ENCODE assay signal across 20 cellular contexts in the genomic region with DNA sequence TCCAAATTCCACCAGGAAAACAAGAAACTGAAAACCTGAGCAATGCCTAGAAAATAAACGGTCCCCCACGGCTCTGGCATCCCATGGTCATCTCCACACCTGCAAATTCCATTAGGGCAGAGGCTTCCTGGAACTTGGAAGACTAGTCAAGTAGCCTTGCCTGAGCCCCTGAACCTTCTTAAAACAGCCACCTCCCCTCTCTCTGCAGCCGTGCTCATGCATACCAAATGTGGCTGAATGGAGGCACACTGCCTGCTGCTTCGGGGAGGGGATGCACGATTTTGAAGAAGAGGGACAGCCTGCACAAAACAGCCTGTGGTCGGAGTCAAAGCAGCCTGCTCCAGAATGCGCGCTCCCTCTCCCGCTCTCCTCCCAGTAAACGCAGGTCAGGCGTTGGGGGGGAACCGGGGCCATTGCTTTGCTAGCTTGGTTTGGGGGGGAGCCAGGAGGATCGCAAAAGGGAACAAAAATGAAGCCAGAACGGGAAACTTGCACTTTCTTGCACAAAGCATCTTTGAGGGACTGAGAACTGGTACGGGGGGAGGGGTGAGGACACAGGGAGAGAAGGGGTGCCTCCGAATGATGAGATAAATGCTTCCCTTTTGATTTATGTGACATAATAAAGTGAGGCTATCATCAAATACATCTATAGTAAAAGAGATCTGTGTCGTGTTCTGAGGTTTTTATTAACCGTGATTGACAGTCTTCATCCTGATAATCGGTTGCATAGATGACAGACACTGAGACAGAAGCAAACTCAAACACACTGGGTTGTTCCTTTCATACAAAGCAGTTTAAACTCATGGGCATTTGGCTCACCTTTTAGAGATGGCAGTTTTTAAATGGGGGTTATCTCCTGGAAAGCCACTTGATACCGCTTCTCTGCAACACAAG. TPM values are rescaled to one million over a fixed set of nuclear protein-coding genes. Genes with fewer than 3 reads are reported as not detected.
A peak's percentile ranks its signal among the peaks of the same experiment; 100 is the strongest.
DNase-seq lines count a peak whose midpoint lies in the region; ATAC-seq and TF ChIP-seq lines count a peak whose summit lies in the region.
"Had no signal": no experiment of that assay in that cellular context is flagged by ENCODE, and none has a peak within 500 bp of the region (broad histone marks: within the 10 kb centered on the region; RNA-seq: fewer than 3 reads in every experiment).

Gene TRPM3, minus strand, starts transcription at position 347 of the 894 bp plus-strand sequence. Its CDS starts 267 bp downstream, at position 80.

- H4K20me1 ChIP-seq in smooth muscle cell (ENCODE audit: low read depth), result no peaks in the 10 kb centered on the region
- H4K20me1 ChIP-seq: BLaER1 had no signal

- H3K4me1 Mint-ChIP-seq in endodermal cell, result peaks cover 31% of the 10 kb centered on the region
- no peaks in the 10 kb centered on the region for H3K4me1 Mint-ChIP-seq in activated T-helper 1 cell treated with anti-CD3 and anti-CD28 coated beads, Interleukin-12 subunit alpha, Interleukin-12 subunit beta, Interleukin-2, Interleukin-4 antibody, amounts not matched to agents 30 ng/mL and 10 ng/mL and 1 ng/mL, durations not matched to agents 14 hours and 24 hours and 36 hours (ENCODE audit: low read depth)
- H3K4me1 Mint-ChIP-seq: central memory CD8-positive, alpha-beta T cell had no signal

- H3K79me2 ChIP-seq in smooth muscle cell (ENCODE audit: low read depth), result no peaks in the 10 kb centered on the region

- peaks cover 13% of the 10 kb centered on the region for H3K27me3 Mint-ChIP-seq in endodermal cell (ENCODE audit: insufficient read depth)
- peaks cover 2% of the 10 kb centered on the region for H3K27me3 Mint-ChIP-seq in activated T-helper 1 cell treated with anti-CD3 and anti-CD28 coated beads, Interleukin-12 subunit alpha, Interleukin-12 subunit beta, Interleukin-2, Interleukin-4 antibody, amounts not matched to agents 30 ng/mL and 10 ng/mL and 1 ng/mL, durations not matched to agents 14 hours and 24 hours and 36 hours (ENCODE audit: insufficient read depth)

- DNase-seq in endodermal cell (peak; percentile 83), medulla oblongata (ENCODE audit: extremely low spot score) (peak; percentile 26), smooth muscle cell (lab: John Stamatoyannopoulos, UW; ENCODE audit: unreplicated experiment) (no peak), NCI-H748 (lab: John Stamatoyannopoulos, UW; ENCODE audit: unreplicated experiment) (no peak), NCI-H2171 (lab: John Stamatoyannopoulos, UW) (no peak)
- DNase-seq in activated T-helper 1 cell treated with anti-CD3 and anti-CD28 coated beads, Interleukin-12 subunit alpha, Interleukin-12 subunit beta, Interleukin-2, Interleukin-4 antibody, amounts not matched to agents 30 ng/mL and 10 ng/mL and 1 ng/mL, durations not matched to agents 14 hours and 24 hours and 36 hours (ENCODE audit: low spot score), result no peak
- DNase-seq: activated CD4-positive, alpha-beta T cell treated with anti-CD3 and anti-CD28 coated beads for 1 hour; activated CD8-positive, alpha-beta memory T cell treated with anti-CD3 and anti-CD28 coated beads, Interleukin-2, amount 50 U/mL, for 48 hours; DND-41; HFFc6; NCI-H2081; stimulated activated CD4-positive, alpha-beta T cell treated with anti-CD3 and anti-CD28 coated beads, Interleukin-12 subunit alpha, Interleukin-12 subunit beta, amount 100 ng/mL, for 4 hours had no signal

- no peaks in the 10 kb centered on the region for H3K9me3 Mint-ChIP-seq in endodermal cell
- H3K9me3 Mint-ChIP-seq in activated T-helper 1 cell treated with anti-CD3 and anti-CD28 coated beads, Interleukin-12 subunit alpha, Interleukin-12 subunit beta, Interleukin-2, Interleukin-4 antibody, amounts not matched to agents 30 ng/mL and 10 ng/mL and 1 ng/mL, durations not matched to agents 14 hours and 24 hours and 36 hours, result no peaks in the 10 kb centered on the region
- H3K9me3 Mint-ChIP-seq: central memory CD8-positive, alpha-beta T cell; HFFc6 had no signal

- ATAC-seq in HG03159 (IDR thresholded peaks at IDR 0.05; ENCODE audit: unreplicated experiment), result no peak

- TF ChIP-seq CTCF in endodermal cell (conservative IDR thresholded peaks at IDR 0.05) (no peak), smooth muscle cell (IDR thresholded peaks at IDR 0.05; ENCODE audit: borderline replicate concordance, insufficient read depth, poor library complexity, severe bottlenecking) (no peak)

- WGBS in HUES64, result 3% methylated on average over 19 of the region's 20 CpGs
- 8 to 16% methylated on average over 8 to 20 of the region's 20 CpGs for WGBS in endodermal cell (ENCODE audit: insufficient coverage in 1 of 2, insufficient read length in 1 of 2), 2 experiments
- WGBS in smooth muscle cell (ENCODE audit: low lambda C conversion rate), result 5% methylated on average over 20 of the region's 20 CpGs

- no peaks in the 10 kb centered on the region for H3F3A ChIP-seq in smooth muscle cell (ENCODE audit: low read depth)

- peak within 1 kb of the TSS; percentile 62 for H3K4me3 ChIP-seq in HUES64 (ENCODE audit: low read length)
- peak within 1 kb of the TSS; percentile 75 for H3K4me3 ChIP-seq in endodermal cell (ENCODE audit: low read length)
- H3K4me3 ChIP-seq in smooth muscle cell, result peak within 1 kb of the TSS; percentile 33
- H3K4me3 ChIP-seq: BLaER1 had no signal

- intact Hi-C loops in activated T-helper 1 cell treated with anti-CD3 and anti-CD28 coated beads, Interleukin-12 subunit alpha, Interleukin-12 subunit beta, Interleukin-2, Interleukin-4 antibody, amounts not matched to agents 30 ng/mL and 10 ng/mL and 1 ng/mL, durations not matched to agents 14 hours and 24 hours and 36 hours (cut with micrococcal nuclease), result no loop called here

- no peak within 1 kb of the TSS for H2AFZ ChIP-seq in smooth muscle cell (ENCODE audit: low read depth)

- peaks cover 74% of the 10 kb centered on the region for H3K4me1 ChIP-seq in HUES64 (ENCODE audit: insufficient read depth, low read length)
- peaks cover 13% of the 10 kb centered on the region for H3K4me1 ChIP-seq in endodermal cell (ENCODE audit: control insufficient read depth, insufficient read depth, low read length)
- H3K4me1 ChIP-seq in smooth muscle cell (ENCODE audit: low read depth), result peaks cover 39% of the 10 kb centered on the region
- H3K4me1 ChIP-seq: BLaER1 had no signal

- peak within 1 kb of the TSS; percentile 92 for H3K27ac ChIP-seq in HUES64 (ENCODE audit: low read depth, low read length)
- H3K27ac ChIP-seq in endodermal cell (ENCODE audit: low read depth, low read length), result no peak within 1 kb of the TSS
- no peak within 1 kb of the TSS for H3K27ac ChIP-seq in smooth muscle cell (ENCODE audit: low read depth)
- H3K27ac ChIP-seq: BLaER1, epithelial cell of prostate had no signal

- peaks cover 2% of the 10 kb centered on the region; the same call in 1 of the 2 replicates for H3K9me3 ChIP-seq in HUES64 (ENCODE audit: insufficient read depth, low read depth, low read length)
- no peaks in the 10 kb centered on the region for H3K9me3 ChIP-seq in endodermal cell (ENCODE audit: control insufficient read depth, low read length)
- no peaks in the 10 kb centered on the region for H3K9me3 ChIP-seq in smooth muscle cell (replicated peaks; ENCODE audit: low read depth)
- H3K9me3 ChIP-seq: BLaER1 had no signal

- H3K4me2 ChIP-seq in smooth muscle cell, result peak within 1 kb of the TSS; percentile 79
- H3K4me2 ChIP-seq: BLaER1 had no signal

- H3K9ac ChIP-seq in HUES64 (ENCODE audit: low read depth, low read length) (peak within 1 kb of the TSS; percentile 77), endodermal cell (ENCODE audit: extremely low read depth, low read length, poor library complexity, severe bottlenecking) (no peak within 1 kb of the TSS), smooth muscle cell (ENCODE audit: low read depth) (no peak within 1 kb of the TSS)
- H3K9ac ChIP-seq: BLaER1 had no signal

- H3K36me3 Mint-ChIP-seq in endodermal cell (ENCODE audit: low read depth), result no peaks in the 10 kb centered on the region
- no peaks in the 10 kb centered on the region for H3K36me3 Mint-ChIP-seq in activated T-helper 1 cell treated with anti-CD3 and anti-CD28 coated beads, Interleukin-12 subunit alpha, Interleukin-12 subunit beta, Interleukin-2, Interleukin-4 antibody, amounts not matched to agents 30 ng/mL and 10 ng/mL and 1 ng/mL, durations not matched to agents 14 hours and 24 hours and 36 hours (ENCODE audit: low read depth)
- H3K36me3 Mint-ChIP-seq: activated naive CD8-positive, alpha-beta T cell had no signal

- no peaks in the 10 kb centered on the region for H3K27me3 ChIP-seq in HUES64 (ENCODE audit: insufficient read depth, low read length)
- peaks cover 19% of the 10 kb centered on the region for H3K27me3 ChIP-seq in endodermal cell (ENCODE audit: control insufficient read depth, insufficient read depth, low read length, poor library complexity, severe bottlenecking)
- H3K27me3 ChIP-seq in smooth muscle cell (ENCODE audit: low read depth), result peaks cover 37% of the 10 kb centered on the region
- H3K27me3 ChIP-seq: BLaER1 had no signal

- H3K36me3 ChIP-seq in HUES64 (ENCODE audit: insufficient read depth, low read length) (no peaks in the 10 kb centered on the region), endodermal cell (ENCODE audit: control insufficient read depth, insufficient read depth, low read length) (no peaks in the 10 kb centered on the region), smooth muscle cell (ENCODE audit: low read depth) (no peaks in the 10 kb centered on the region)
- H3K36me3 ChIP-seq: BLaER1 had no signal

- peak within 1 kb of the TSS; percentile 62 for H3K4me3 Mint-ChIP-seq in endodermal cell
- no peak within 1 kb of the TSS for H3K4me3 Mint-ChIP-seq in activated T-helper 1 cell treated with anti-CD3 and anti-CD28 coated beads, Interleukin-12 subunit alpha, Interleukin-12 subunit beta, Interleukin-2, Interleukin-4 antibody, amounts not matched to agents 30 ng/mL and 10 ng/mL and 1 ng/mL, durations not matched to agents 14 hours and 24 hours and 36 hours
- H3K4me3 Mint-ChIP-seq: activated naive CD8-positive, alpha-beta T cell; central memory CD8-positive, alpha-beta T cell; HFFc6 had no signal

- peak within 1 kb of the TSS; percentile 81 for H3K27ac Mint-ChIP-seq in endodermal cell
- H3K27ac Mint-ChIP-seq in activated T-helper 1 cell treated with anti-CD3 and anti-CD28 coated beads, Interleukin-12 subunit alpha, Interleukin-12 subunit beta, Interleukin-2, Interleukin-4 antibody, amounts not matched to agents 30 ng/mL and 10 ng/mL and 1 ng/mL, durations not matched to agents 14 hours and 24 hours and 36 hours, result no peak within 1 kb of the TSS
- H3K27ac Mint-ChIP-seq: activated naive CD8-positive, alpha-beta T cell; HFFc6 had no signal

RNA-seq across cellular contexts. Expression of gene TRPM3, which starts in this region (rescaled TPM):
- polyA plus RNA-seq in HUES64 (2013, experiment 1 of 2), result 5.1 TPM
- polyA plus RNA-seq in HUES64 (2013, experiment 2 of 2), result 4.9 TPM
- total RNA-seq in endodermal cell (1 to 10 TPM; 1.8 to 2.5 TPM), smooth muscle cell (0.09 TPM in 1 of 2 replicates, not detected in the other)
- polyA plus RNA-seq in endodermal cell (2013, experiment 1 of 2), result 2.5 TPM
- polyA plus RNA-seq in endodermal cell (2013, experiment 2 of 2), result 2.3 TPM
- polyA plus RNA-seq in smooth muscle cell, result 0.04 TPM in 1 of 2 replicates, not detected in the other
- not detected in 2 replicates for total RNA-seq in activated T-helper 1 cell treated with anti-CD3 and anti-CD28 coated beads, Interleukin-12 subunit alpha, Interleukin-12 subunit beta, Interleukin-2, Interleukin-4 antibody, amounts not matched to agents 30 ng/mL and 10 ng/mL and 1 ng/mL, durations not matched to agents 14 hours and 24 hours and 36 hours
- total RNA-seq: glomerular endothelial cell; T-helper 2 cell treated with Interferon-gamma antibody and Interleukin-4, amounts not matched to agents 100 ng/mL and 5 ng/mL, for 36 hours had no signal

Comparison
In these comparisons a context has a peak if more than half of its experiments do, and no peak if none do; other contexts are left out.
1. DNase-seq: peak in endodermal cell (single experiment) and medulla oblongata (single experiment); none in smooth muscle cell (single experiment), NCI-H748 (single experiment), activated T-helper 1 cell treated with anti-CD3 and anti-CD28 coated beads, Interleukin-12 subunit alpha, Interleukin-12 subunit beta, Interleukin-2, Interleukin-4 antibody, amounts not matched to agents 30 ng/mL and 10 ng/mL and 1 ng/mL, durations not matched to agents 14 hours and 24 hours and 36 hours (single experiment) and NCI-H2171 (single experiment).
2. Peak in every context shown above with its lines, with median percentiles within 50 percentile points of each other: H3K4me3 ChIP-seq.